ENCODE assay signal across 23 cellular contexts in the genomic region with DNA sequence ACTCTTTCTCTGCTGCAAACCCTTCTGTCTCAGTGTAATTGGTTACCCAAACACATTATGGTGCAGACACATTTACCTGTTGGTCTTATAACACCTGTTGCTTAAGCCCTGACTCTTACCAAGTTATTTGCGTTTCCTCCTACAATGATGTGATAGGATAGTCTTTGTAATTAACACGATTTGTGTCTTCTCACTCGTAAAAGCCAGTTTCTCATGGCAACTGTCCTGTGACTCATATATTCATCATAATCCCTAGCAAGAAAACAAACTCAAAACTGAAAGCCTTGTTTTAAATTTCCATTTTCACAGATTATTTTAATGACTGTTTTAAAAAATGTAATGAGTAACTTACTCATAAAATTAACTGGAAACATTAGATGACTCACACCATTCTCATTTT.
"Had no signal": no experiment of that assay in that cellular context is flagged by ENCODE, and none has a peak within 500 bp of the region (broad histone marks: within the 10 kb centered on the region; RNA-seq: fewer than 3 reads in every experiment).

No MANE protein-coding gene starts in this region.

- H3K4me1 Mint-ChIP-seq: naive thymus-derived CD4-positive, alpha-beta T cell; nephron progenitor cell; stimulated activated naive B cell treated with anti-CD40 and anti-IgM and Interleukin-4, amounts not matched to agents 10 μg/mL and 1 μg/mL and 100 μg/mL, for 72 hours; stimulated activated naive CD8-positive, alpha-beta T cell treated with anti-CD3 and anti-CD28 coated beads, Interleukin-15, amount 100 ng/mL, for 72 hours had no signal

- H3K9me3 ChIP-seq: left ventricle myocardium inferior, testis, tibial nerve, upper lobe of right lung, vagina had no signal

- H3K4me3 Mint-ChIP-seq: naive thymus-derived CD4-positive, alpha-beta T cell; nephron progenitor cell; stimulated activated naive B cell treated with anti-CD40 and anti-IgM and Interleukin-4, amounts not matched to agents 10 μg/mL and 1 μg/mL and 100 μg/mL, for 72 hours; stimulated activated naive CD8-positive, alpha-beta T cell treated with anti-CD3 and anti-CD28 coated beads, Interleukin-15, amount 100 ng/mL, for 72 hours had no signal

- H3K27ac Mint-ChIP-seq: naive thymus-derived CD4-positive, alpha-beta T cell; nephron progenitor cell; stimulated activated naive B cell treated with anti-CD40 and anti-IgM and Interleukin-4, amounts not matched to agents 10 μg/mL and 1 μg/mL and 100 μg/mL, for 72 hours; stimulated activated naive CD8-positive, alpha-beta T cell treated with anti-CD3 and anti-CD28 coated beads, Interleukin-15, amount 100 ng/mL, for 72 hours had no signal

- H3K27me3 Mint-ChIP-seq: naive thymus-derived CD4-positive, alpha-beta T cell; stimulated activated naive B cell treated with anti-CD40 and anti-IgM and Interleukin-4, amounts not matched to agents 10 μg/mL and 1 μg/mL and 100 μg/mL, for 72 hours; stimulated activated naive CD8-positive, alpha-beta T cell treated with anti-CD3 and anti-CD28 coated beads, Interleukin-15, amount 100 ng/mL, for 72 hours had no signal

- H3K36me3 ChIP-seq: left ventricle myocardium inferior, tibial nerve, upper lobe of right lung, vagina had no signal

- H3K36me3 Mint-ChIP-seq: naive thymus-derived CD4-positive, alpha-beta T cell; stimulated activated naive B cell treated with anti-CD40 and anti-IgM and Interleukin-4, amounts not matched to agents 10 μg/mL and 1 μg/mL and 100 μg/mL, for 72 hours had no signal

- H3K4me3 ChIP-seq: dorsolateral prefrontal cortex, left ventricle myocardium inferior, lung, psoas muscle, skin epidermis, testis, tibial nerve, upper lobe of right lung, vagina had no signal

- H3K27me3 ChIP-seq: testis, tibial nerve, upper lobe of right lung, vagina had no signal

- DNase-seq: cortex of kidney; dorsolateral prefrontal cortex; effector CD8-positive, alpha-beta T cell; kidney; left cardiac atrium; left ventricle myocardium inferior; mesendoderm; naive thymus-derived CD4-positive, alpha-beta T cell; nephron progenitor cell; psoas muscle; retina; stimulated activated CD4-positive, alpha-beta T cell treated with anti-CD3 and anti-CD28 coated beads, Interleukin-2, amount 100 ng/mL, for 24 hours; stimulated activated CD4-positive, alpha-beta T cell treated with anti-CD3 and anti-CD28 coated beads, Interleukin-4, amount 100 ng/mL, for 4 hours; stimulated activated naive B cell treated with anti-CD40 and anti-IgM and Interleukin-4, amounts not matched to agents 10 μg/mL and 1 μg/mL and 100 μg/mL, for 72 hours; stimulated activated naive CD8-positive, alpha-beta T cell treated with anti-CD3 and anti-CD28 coated beads, Interleukin-15, amount 100 ng/mL, for 72 hours; testis; upper lobe of right lung had no signal

- ATAC-seq: esophagus mucosa; left cardiac atrium; naive thymus-derived CD4-positive, alpha-beta T cell; psoas muscle; sciatic nerve; stimulated activated naive B cell treated with anti-CD40 and anti-IgM and Interleukin-4, amounts not matched to agents 10 μg/mL and 1 μg/mL and 100 μg/mL, for 72 hours; stimulated activated naive CD8-positive, alpha-beta T cell treated with anti-CD3 and anti-CD28 coated beads, Interleukin-15, amount 100 ng/mL, for 72 hours; upper lobe of right lung had no signal

- H3K4me1 ChIP-seq: left ventricle myocardium inferior, psoas muscle, testis, tibial nerve, upper lobe of right lung, vagina had no signal

- H3K27ac ChIP-seq: dorsolateral prefrontal cortex, left ventricle myocardium inferior, psoas muscle, skin epidermis, testis, tibial nerve, upper lobe of right lung, vagina had no signal
